1 cellular context compared by ENCODE assay signal in the genomic region with DNA sequence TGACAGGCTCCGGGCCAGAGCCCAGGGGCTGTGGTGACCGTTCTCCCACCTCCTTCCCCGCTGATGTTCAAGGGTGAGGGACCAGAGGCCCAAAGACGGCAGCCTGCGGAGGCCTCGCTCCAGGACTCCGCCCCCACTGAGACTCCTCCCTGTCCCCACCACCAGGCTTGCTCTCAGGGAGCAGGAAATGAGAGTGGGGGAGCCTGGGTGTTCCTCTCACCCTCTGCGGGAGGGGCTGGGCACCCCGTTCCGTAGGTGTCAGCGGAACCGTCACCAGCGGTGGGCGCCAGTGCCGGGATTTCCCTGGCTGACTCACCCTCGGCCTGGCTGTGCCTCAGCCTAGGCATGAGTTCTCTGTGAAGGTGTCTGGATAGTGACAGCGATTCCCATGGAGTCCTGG.
TF ChIP-seq lines count a peak whose summit lies in the region.

No MANE protein-coding gene starts in this region.

TF ChIP-seq in HepG2, 621 proteins besides CTCF, POLR2A, EP300 and RAD21 (continued from another document):
- TF ChIP-seq, protein P1, sequence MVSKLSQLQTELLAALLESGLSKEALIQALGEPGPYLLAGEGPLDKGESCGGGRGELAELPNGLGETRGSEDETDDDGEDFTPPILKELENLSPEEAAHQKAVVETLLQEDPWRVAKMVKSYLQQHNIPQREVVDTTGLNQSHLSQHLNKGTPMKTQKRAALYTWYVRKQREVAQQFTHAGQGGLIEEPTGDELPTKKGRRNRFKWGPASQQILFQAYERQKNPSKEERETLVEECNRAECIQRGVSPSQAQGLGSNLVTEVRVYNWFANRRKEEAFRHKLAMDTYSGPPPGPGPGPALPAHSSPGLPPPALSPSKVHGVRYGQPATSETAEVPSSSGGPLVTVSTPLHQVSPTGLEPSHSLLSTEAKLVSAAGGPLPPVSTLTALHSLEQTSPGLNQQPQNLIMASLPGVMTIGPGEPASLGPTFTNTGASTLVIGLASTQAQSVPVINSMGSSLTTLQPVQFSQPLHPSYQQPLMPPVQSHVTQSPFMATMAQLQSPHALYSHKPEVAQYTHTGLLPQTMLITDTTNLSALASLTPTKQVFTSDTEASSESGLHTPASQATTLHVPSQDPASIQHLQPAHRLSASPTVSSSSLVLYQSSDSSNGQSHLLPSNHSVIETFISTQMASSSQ (IDR thresholded peaks at IDR 0.05; ENCODE audit: low read depth): no peak
- TF ChIP-seq, protein P1 (CRISPR knock-in tag; IDR thresholded peaks at IDR 0.05; ENCODE audit: borderline replicate concordance): no peak
- TF ChIP-seq ERF (CRISPR knock-in tag; IDR thresholded peaks at IDR 0.05): no peak
- no peak for TF ChIP-seq DNMT3B (CRISPR knock-in tag; conservative IDR thresholded peaks at IDR 0.05)
- TF ChIP-seq ZNF768 (CRISPR knock-in tag; IDR thresholded peaks at IDR 0.05): peak; percentile 24; the same call in 1 of the 2 replicates
- no peak for TF ChIP-seq JUN (CRISPR knock-in tag; IDR thresholded peaks at IDR 0.05)
- TF ChIP-seq NFYB (CRISPR knock-in tag; IDR thresholded peaks at IDR 0.05): no peak
- TF ChIP-seq SMAD9 (CRISPR knock-in tag; IDR thresholded peaks at IDR 0.05): no peak
- no peak for TF ChIP-seq ZNF331 (CRISPR knock-in tag; IDR thresholded peaks at IDR 0.05)
- TF ChIP-seq, protein P2, sequence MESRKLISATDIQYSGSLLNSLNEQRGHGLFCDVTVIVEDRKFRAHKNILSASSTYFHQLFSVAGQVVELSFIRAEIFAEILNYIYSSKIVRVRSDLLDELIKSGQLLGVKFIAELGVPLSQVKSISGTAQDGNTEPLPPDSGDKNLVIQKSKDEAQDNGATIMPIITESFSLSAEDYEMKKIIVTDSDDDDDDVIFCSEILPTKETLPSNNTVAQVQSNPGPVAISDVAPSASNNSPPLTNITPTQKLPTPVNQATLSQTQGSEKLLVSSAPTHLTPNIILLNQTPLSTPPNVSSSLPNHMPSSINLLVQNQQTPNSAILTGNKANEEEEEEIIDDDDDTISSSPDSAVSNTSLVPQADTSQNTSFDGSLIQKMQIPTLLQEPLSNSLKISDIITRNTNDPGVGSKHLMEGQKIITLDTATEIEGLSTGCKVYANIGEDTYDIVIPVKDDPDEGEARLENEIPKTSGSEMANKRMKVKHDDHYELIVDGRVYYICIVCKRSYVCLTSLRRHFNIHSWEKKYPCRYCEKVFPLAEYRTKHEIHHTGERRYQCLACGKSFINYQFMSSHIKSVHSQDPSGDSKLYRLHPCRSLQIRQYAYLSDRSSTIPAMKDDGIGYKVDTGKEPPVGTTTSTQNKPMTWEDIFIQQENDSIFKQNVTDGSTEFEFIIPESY (CRISPR knock-in tag; IDR thresholded peaks at IDR 0.05): peak; percentile 100
- no peak for TF ChIP-seq SRSF9 (IDR thresholded peaks at IDR 0.05; ENCODE audit: borderline replicate concordance, insufficient read depth, low read depth, low read length, poor library complexity, severe bottlenecking)
- TF ChIP-seq RFX1 (IDR thresholded peaks at IDR 0.05): no peak
- TF ChIP-seq ZNF746 (CRISPR knock-in tag; IDR thresholded peaks at IDR 0.05): no peak
- no peak for TF ChIP-seq NCOA5 (CRISPR knock-in tag; IDR thresholded peaks at IDR 0.05)
- TF ChIP-seq, protein P3, sequence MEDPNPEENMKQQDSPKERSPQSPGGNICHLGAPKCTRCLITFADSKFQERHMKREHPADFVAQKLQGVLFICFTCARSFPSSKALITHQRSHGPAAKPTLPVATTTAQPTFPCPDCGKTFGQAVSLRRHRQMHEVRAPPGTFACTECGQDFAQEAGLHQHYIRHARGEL (CRISPR knock-in tag; IDR thresholded peaks at IDR 0.05): no peak
- TF ChIP-seq ZNF841 (CRISPR knock-in tag; IDR thresholded peaks at IDR 0.05; ENCODE audit: borderline replicate concordance): no peak
- TF ChIP-seq ZNF615 (CRISPR knock-in tag; IDR thresholded peaks at IDR 0.05; ENCODE audit: borderline replicate concordance): no peak
- no peak for TF ChIP-seq GPN1 (CRISPR knock-in tag; IDR thresholded peaks at IDR 0.05; ENCODE audit: borderline replicate concordance)
- TF ChIP-seq, protein P4, sequence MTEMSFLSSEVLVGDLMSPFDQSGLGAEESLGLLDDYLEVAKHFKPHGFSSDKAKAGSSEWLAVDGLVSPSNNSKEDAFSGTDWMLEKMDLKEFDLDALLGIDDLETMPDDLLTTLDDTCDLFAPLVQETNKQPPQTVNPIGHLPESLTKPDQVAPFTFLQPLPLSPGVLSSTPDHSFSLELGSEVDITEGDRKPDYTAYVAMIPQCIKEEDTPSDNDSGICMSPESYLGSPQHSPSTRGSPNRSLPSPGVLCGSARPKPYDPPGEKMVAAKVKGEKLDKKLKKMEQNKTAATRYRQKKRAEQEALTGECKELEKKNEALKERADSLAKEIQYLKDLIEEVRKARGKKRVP (CRISPR knock-in tag; IDR thresholded peaks at IDR 0.05): no peak
- TF ChIP-seq ZNF143 (CRISPR knock-in tag; IDR thresholded peaks at IDR 0.05): no peak
- no peak for TF ChIP-seq NFKBIZ (CRISPR knock-in tag; IDR thresholded peaks at IDR 0.05)
- no peak for TF ChIP-seq TCF7 (IDR thresholded peaks at IDR 0.05; ENCODE audit: low read depth)
- TF ChIP-seq SNRNP70 (IDR thresholded peaks at IDR 0.05; ENCODE audit: low read depth, low read length): no peak
- TF ChIP-seq ZNF510 (CRISPR knock-in tag; IDR thresholded peaks at IDR 0.05; ENCODE audit: low read depth): no peak
- TF ChIP-seq RCOR2 (CRISPR knock-in tag; IDR thresholded peaks at IDR 0.05): no peak
- no peak for TF ChIP-seq ZNF335 (CRISPR knock-in tag; IDR thresholded peaks at IDR 0.05)
- TF ChIP-seq STAG1 (CRISPR knock-in tag; IDR thresholded peaks at IDR 0.05): no peak
- no peak for TF ChIP-seq JDP2 (CRISPR knock-in tag; IDR thresholded peaks at IDR 0.05; ENCODE audit: borderline replicate concordance)
- TF ChIP-seq KDM5B (CRISPR knock-in tag; IDR thresholded peaks at IDR 0.05; ENCODE audit: borderline replicate concordance): 0 out of 2 replicates have a peak, but pooled peaks have one; percentile 38
- no peak for TF ChIP-seq ELF3 (CRISPR knock-in tag; IDR thresholded peaks at IDR 0.05)
- no peak for TF ChIP-seq ZNF788 (CRISPR knock-in tag; IDR thresholded peaks at IDR 0.05; ENCODE audit: borderline replicate concordance)
- TF ChIP-seq FOSL2 (CRISPR knock-in tag; IDR thresholded peaks at IDR 0.05): peak; percentile 58; the same call in 1 of the 2 replicates
- TF ChIP-seq, protein P5, sequence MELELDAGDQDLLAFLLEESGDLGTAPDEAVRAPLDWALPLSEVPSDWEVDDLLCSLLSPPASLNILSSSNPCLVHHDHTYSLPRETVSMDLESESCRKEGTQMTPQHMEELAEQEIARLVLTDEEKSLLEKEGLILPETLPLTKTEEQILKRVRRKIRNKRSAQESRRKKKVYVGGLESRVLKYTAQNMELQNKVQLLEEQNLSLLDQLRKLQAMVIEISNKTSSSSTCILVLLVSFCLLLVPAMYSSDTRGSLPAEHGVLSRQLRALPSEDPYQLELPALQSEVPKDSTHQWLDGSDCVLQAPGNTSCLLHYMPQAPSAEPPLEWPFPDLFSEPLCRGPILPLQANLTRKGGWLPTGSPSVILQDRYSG (CRISPR knock-in tag; IDR thresholded peaks at IDR 0.05): no peak
- TF ChIP-seq, protein P6, sequence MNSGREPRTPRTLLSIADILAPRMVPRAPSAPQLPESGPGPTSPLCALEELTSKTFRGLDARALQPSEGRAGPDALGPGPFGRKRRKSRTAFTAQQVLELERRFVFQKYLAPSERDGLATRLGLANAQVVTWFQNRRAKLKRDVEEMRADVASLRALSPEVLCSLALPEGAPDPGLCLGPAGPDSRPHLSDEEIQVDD (CRISPR knock-in tag; IDR thresholded peaks at IDR 0.05; ENCODE audit: borderline replicate concordance): no peak
- TF ChIP-seq HNRNPL (IDR thresholded peaks at IDR 0.05; ENCODE audit: low read depth, low read length): peak; percentile 51; the same call in 1 of the 2 replicates
- no peak for TF ChIP-seq ADNP (CRISPR knock-in tag; IDR thresholded peaks at IDR 0.05)
- TF ChIP-seq ZNF224 (CRISPR knock-in tag; IDR thresholded peaks at IDR 0.05): no peak
- TF ChIP-seq, protein P7, sequence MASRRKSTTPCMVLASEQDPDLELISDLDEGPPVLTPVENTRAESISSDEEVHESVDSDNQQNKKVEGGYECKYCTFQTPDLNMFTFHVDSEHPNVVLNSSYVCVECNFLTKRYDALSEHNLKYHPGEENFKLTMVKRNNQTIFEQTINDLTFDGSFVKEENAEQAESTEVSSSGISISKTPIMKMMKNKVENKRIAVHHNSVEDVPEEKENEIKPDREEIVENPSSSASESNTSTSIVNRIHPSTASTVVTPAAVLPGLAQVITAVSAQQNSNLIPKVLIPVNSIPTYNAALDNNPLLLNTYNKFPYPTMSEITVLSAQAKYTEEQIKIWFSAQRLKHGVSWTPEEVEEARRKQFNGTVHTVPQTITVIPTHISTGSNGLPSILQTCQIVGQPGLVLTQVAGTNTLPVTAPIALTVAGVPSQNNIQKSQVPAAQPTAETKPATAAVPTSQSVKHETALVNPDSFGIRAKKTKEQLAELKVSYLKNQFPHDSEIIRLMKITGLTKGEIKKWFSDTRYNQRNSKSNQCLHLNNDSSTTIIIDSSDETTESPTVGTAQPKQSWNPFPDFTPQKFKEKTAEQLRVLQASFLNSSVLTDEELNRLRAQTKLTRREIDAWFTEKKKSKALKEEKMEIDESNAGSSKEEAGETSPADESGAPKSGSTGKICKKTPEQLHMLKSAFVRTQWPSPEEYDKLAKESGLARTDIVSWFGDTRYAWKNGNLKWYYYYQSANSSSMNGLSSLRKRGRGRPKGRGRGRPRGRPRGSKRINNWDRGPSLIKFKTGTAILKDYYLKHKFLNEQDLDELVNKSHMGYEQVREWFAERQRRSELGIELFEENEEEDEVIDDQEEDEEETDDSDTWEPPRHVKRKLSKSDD (CRISPR knock-in tag; IDR thresholded peaks at IDR 0.05; ENCODE audit: low read depth): no peak
- TF ChIP-seq PLRG1 (conservative IDR thresholded peaks at IDR 0.05): no peak
- TF ChIP-seq, protein P8, sequence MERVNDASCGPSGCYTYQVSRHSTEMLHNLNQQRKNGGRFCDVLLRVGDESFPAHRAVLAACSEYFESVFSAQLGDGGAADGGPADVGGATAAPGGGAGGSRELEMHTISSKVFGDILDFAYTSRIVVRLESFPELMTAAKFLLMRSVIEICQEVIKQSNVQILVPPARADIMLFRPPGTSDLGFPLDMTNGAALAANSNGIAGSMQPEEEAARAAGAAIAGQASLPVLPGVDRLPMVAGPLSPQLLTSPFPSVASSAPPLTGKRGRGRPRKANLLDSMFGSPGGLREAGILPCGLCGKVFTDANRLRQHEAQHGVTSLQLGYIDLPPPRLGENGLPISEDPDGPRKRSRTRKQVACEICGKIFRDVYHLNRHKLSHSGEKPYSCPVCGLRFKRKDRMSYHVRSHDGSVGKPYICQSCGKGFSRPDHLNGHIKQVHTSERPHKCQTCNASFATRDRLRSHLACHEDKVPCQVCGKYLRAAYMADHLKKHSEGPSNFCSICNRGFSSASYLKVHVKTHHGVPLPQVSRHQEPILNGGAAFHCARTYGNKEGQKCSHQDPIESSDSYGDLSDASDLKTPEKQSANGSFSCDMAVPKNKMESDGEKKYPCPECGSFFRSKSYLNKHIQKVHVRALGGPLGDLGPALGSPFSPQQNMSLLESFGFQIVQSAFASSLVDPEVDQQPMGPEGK (CRISPR knock-in tag; IDR thresholded peaks at IDR 0.05): 0 out of 2 replicates have a peak, but pooled peaks have one; percentile 18
- TF ChIP-seq RXRB (CRISPR knock-in tag; IDR thresholded peaks at IDR 0.05; ENCODE audit: borderline replicate concordance): no peak
